9 cellular contexts compared by ENCODE assay signal in genomic region chr11:24496728-24497396, GRCh38. TPM values are rescaled to one million over a fixed set of nuclear protein-coding genes. Genes with fewer than 3 reads are reported as not detected.
DNase-seq lines count a peak whose midpoint lies in the region; ATAC-seq lines count a peak whose summit lies in the region.
"Had no signal": no experiment of that assay in that cellular context is flagged by ENCODE, and none has a peak within 500 bp of the region (broad histone marks: within the 10 kb centered on the region; RNA-seq: fewer than 3 reads in every experiment).

TSS of gene LUZP2 (plus strand) at chr11:24497053.

- DNase-seq in HuH-7.5 (ENCODE audit: low spot score) (peak; percentile 2), anterior cingulate cortex (lab: John Stamatoyannopoulos, UW) (peak in 45 of 58 donors; percentile 4 to 67 (median 34)), NOMO-1 treated with DMSO at 0.1 percent for 48 hours (lab: John Stamatoyannopoulos, UW; ENCODE audit: unreplicated experiment) (no peak), GM19238 (ENCODE audit: insufficient read length, low spot score) (no peak)

- H3K27me3 ChIP-seq in skeletal muscle satellite cell (ENCODE audit: control insufficient read depth, insufficient read depth, low read length), result peaks cover 4% of the 10 kb centered on the region

- H3K36me3 ChIP-seq in skeletal muscle satellite cell (ENCODE audit: insufficient read depth, low read length), result no peaks in the 10 kb centered on the region

- no peaks in the 10 kb centered on the region for H3K4me1 ChIP-seq in skeletal muscle satellite cell (ENCODE audit: control insufficient read depth, insufficient read depth, low read length)

- H3K4me2 ChIP-seq in skeletal muscle satellite cell (ENCODE audit: low read length), result peak within 1 kb of the TSS; percentile 61

- no peak for ATAC-seq in HG02884 (IDR thresholded peaks at IDR 0.05; ENCODE audit: unreplicated experiment)
- no peak for ATAC-seq in GM19452 (IDR thresholded peaks at IDR 0.05; ENCODE audit: unreplicated experiment)

- H3K9me3 ChIP-seq in skeletal muscle satellite cell (replicated peaks; ENCODE audit: low read length), result no peaks in the 10 kb centered on the region

- no peak within 1 kb of the TSS for H3K9ac ChIP-seq in skeletal muscle satellite cell (ENCODE audit: low read depth, low read length)

- H3K4me3 ChIP-seq in iPS-11a (ENCODE audit: low read depth, low read length) (peak within 1 kb of the TSS; percentile 78), skeletal muscle satellite cell (ENCODE audit: low read length) (no peak within 1 kb of the TSS)

RNA-seq across cellular contexts. Expression of gene LUZP2, which starts in this region (rescaled TPM):
- total RNA-seq in skeletal muscle satellite cell (2012; rRNA removed), result not detected in 2 replicates
- total RNA-seq: pulmonary artery endothelial cell had no signal

Comparison
In these comparisons a context has a peak if more than half of its experiments do, and no peak if none do; other contexts are left out.
1. DNase-seq: peak in HuH-7.5 (single experiment) and anterior cingulate cortex (45 of 58); none in NOMO-1 treated with DMSO at 0.1 percent for 48 hours (single experiment) and GM19238 (single experiment).